10 cellular contexts compared by ENCODE assay signal in the genomic region with DNA sequence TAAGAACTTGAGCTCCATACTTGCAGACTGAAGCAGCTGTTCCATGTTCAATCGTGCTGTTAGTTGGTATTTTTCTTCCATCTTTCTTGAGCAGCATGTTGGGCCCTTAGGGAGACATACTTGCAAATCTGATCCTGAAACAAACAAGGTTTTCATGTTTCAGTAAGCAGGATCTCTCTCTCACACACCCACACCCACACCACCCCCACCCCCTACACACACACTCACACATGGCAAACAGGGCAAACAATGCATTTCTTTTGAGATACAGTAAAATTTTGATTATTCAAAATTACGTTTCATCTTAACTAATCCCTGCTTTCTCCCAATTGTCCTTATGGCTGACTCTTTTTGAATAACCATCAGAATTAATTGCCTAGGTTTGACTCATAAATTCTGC. TPM values are rescaled to one million over a fixed set of nuclear protein-coding genes. Genes with fewer than 3 reads are reported as not detected.
"Had no signal": no experiment of that assay in that cellular context is flagged by ENCODE, and none has a peak within 500 bp of the region (broad histone marks: within the 10 kb centered on the region; RNA-seq: fewer than 3 reads in every experiment).

No MANE protein-coding gene starts in this region.

- DNase-seq: IMR-90, KG1 had no signal

- H3K4me3 Mint-ChIP-seq: GM23338 had no signal

- H3K4me3 ChIP-seq: GM23338, HAP-1, K562 had no signal

- ATAC-seq: GM23338, HCT116, K562 had no signal

- H3K27ac ChIP-seq: HL-60 had no signal

- FAIRE-seq: H1, H54, K562 had no signal

- H2AFZ ChIP-seq: GM23338 had no signal

- H3K27ac Mint-ChIP-seq: GM23338 had no signal

- H3K4me2 ChIP-seq: GM23338 had no signal

- H3K9me3 ChIP-seq: HAP-1 had no signal

RNA-seq across cellular contexts. Expression of gene GPC3, which starts 32.3 kb away (rescaled TPM):
- total RNA-seq: HT1080, IMR-90 had no signal
